Comparison of ENCODE assay signal across 1 cellular context in the genomic region with DNA sequence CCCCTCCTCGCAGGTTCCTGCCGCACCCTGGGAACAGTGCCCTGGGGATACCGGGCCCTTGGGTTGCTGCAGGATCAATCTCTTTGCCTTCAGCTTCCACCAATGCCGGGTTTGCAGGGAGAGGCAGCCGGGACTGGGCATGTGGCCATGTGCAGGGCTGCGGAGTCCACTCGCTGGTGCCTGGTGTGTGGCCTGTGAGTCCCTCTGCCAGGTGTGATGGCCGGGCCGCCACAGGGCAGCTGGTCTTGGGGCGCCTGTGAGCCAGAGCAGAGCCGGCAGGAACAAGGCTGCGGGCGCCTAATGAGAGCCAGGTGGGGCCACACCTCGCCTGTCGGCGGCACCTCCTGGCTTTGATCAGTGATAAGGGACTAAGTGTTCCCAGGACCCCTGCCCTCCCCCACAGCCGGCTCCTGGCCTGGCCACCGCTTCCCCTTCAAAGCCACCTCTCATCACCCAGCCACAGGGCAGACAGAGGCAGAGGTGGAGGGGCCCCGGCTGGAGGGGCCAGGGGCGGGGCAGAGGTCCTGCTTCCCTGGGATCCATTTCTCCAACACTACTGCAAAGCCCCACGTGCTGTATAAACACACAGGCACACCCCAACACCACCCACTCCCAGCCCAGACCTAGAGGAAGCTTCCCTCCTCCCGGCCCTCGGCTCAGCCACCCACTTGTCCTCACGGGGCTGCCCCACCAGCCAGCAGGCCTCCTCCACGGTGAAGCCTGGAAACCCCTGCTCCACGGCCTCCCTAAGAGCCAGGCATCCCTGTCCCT.
A peak's percentile ranks its signal among the peaks of the same experiment; 100 is the strongest.
TF ChIP-seq lines count a peak whose summit lies in the region.

No MANE protein-coding gene starts in this region.

TF ChIP-seq in SK-N-SH, 30 proteins besides CTCF, POLR2A, EP300 and RAD21 (continued from another document):
- TF ChIP-seq, protein P1, sequence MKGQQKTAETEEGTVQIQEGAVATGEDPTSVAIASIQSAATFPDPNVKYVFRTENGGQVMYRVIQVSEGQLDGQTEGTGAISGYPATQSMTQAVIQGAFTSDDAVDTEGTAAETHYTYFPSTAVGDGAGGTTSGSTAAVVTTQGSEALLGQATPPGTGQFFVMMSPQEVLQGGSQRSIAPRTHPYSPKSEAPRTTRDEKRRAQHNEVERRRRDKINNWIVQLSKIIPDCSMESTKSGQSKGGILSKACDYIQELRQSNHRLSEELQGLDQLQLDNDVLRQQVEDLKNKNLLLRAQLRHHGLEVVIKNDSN (IDR thresholded peaks at IDR 0.05; ENCODE audit: borderline replicate concordance, low read depth): no peak
- TF ChIP-seq FOXJ3 (CRISPR knock-in tag; IDR thresholded peaks at IDR 0.05): peak; percentile 41; the same call in 1 of the 2 replicates
- TF ChIP-seq GATA2 (CRISPR knock-in tag; IDR thresholded peaks at IDR 0.05): peak; percentile 90
- peak; percentile 73 for TF ChIP-seq RCOR1 (IDR thresholded peaks at IDR 0.05; ENCODE audit: low read length)
- TF ChIP-seq, protein P2, sequence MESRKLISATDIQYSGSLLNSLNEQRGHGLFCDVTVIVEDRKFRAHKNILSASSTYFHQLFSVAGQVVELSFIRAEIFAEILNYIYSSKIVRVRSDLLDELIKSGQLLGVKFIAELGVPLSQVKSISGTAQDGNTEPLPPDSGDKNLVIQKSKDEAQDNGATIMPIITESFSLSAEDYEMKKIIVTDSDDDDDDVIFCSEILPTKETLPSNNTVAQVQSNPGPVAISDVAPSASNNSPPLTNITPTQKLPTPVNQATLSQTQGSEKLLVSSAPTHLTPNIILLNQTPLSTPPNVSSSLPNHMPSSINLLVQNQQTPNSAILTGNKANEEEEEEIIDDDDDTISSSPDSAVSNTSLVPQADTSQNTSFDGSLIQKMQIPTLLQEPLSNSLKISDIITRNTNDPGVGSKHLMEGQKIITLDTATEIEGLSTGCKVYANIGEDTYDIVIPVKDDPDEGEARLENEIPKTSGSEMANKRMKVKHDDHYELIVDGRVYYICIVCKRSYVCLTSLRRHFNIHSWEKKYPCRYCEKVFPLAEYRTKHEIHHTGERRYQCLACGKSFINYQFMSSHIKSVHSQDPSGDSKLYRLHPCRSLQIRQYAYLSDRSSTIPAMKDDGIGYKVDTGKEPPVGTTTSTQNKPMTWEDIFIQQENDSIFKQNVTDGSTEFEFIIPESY (IDR thresholded peaks at IDR 0.05; ENCODE audit: borderline replicate concordance, low read depth): no peak
- TF ChIP-seq ELF1 (IDR thresholded peaks at IDR 0.05): no peak
- no peak for TF ChIP-seq MEF2A (IDR thresholded peaks at IDR 0.05; ENCODE audit: borderline replicate concordance, low read depth)
- TF ChIP-seq POLR2AphosphoS5 (IDR thresholded peaks at IDR 0.05; ENCODE audit: low read depth, low read length): no peak
- TF ChIP-seq MXI1 (IDR thresholded peaks at IDR 0.05; ENCODE audit: low read depth, low read length): peak; percentile 54; the same call in 1 of the 2 replicates
- TF ChIP-seq, protein P3, sequence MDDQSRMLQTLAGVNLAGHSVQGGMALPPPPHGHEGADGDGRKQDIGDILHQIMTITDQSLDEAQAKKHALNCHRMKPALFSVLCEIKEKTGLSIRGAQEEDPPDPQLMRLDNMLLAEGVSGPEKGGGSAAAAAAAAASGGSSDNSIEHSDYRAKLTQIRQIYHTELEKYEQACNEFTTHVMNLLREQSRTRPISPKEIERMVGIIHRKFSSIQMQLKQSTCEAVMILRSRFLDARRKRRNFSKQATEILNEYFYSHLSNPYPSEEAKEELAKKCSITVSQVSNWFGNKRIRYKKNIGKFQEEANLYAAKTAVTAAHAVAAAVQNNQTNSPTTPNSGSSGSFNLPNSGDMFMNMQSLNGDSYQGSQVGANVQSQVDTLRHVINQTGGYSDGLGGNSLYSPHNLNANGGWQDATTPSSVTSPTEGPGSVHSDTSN (IDR thresholded peaks at IDR 0.05): no peak
- TF ChIP-seq, protein P4, sequence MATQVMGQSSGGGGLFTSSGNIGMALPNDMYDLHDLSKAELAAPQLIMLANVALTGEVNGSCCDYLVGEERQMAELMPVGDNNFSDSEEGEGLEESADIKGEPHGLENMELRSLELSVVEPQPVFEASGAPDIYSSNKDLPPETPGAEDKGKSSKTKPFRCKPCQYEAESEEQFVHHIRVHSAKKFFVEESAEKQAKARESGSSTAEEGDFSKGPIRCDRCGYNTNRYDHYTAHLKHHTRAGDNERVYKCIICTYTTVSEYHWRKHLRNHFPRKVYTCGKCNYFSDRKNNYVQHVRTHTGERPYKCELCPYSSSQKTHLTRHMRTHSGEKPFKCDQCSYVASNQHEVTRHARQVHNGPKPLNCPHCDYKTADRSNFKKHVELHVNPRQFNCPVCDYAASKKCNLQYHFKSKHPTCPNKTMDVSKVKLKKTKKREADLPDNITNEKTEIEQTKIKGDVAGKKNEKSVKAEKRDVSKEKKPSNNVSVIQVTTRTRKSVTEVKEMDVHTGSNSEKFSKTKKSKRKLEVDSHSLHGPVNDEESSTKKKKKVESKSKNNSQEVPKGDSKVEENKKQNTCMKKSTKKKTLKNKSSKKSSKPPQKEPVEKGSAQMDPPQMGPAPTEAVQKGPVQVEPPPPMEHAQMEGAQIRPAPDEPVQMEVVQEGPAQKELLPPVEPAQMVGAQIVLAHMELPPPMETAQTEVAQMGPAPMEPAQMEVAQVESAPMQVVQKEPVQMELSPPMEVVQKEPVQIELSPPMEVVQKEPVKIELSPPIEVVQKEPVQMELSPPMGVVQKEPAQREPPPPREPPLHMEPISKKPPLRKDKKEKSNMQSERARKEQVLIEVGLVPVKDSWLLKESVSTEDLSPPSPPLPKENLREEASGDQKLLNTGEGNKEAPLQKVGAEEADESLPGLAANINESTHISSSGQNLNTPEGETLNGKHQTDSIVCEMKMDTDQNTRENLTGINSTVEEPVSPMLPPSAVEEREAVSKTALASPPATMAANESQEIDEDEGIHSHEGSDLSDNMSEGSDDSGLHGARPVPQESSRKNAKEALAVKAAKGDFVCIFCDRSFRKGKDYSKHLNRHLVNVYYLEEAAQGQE (IDR thresholded peaks at IDR 0.05; ENCODE audit: low read depth, low read length): no peak
- TF ChIP-seq CHD2 (IDR thresholded peaks at IDR 0.05; ENCODE audit: low read length, partially characterized antibody): peak; percentile 61
- no peak for TF ChIP-seq EZH2phosphoT487 (IDR thresholded peaks at IDR 0.05; ENCODE audit: borderline replicate concordance, low read depth)
- TF ChIP-seq TAF1 (IDR thresholded peaks at IDR 0.05; ENCODE audit: borderline replicate concordance, low read depth, low read length): no peak
- TF ChIP-seq TCF12 (IDR thresholded peaks at IDR 0.05): no peak
- no peak for TF ChIP-seq NRF1 (IDR thresholded peaks at IDR 0.05; ENCODE audit: low read depth, low read length)
- TF ChIP-seq, protein P5, sequence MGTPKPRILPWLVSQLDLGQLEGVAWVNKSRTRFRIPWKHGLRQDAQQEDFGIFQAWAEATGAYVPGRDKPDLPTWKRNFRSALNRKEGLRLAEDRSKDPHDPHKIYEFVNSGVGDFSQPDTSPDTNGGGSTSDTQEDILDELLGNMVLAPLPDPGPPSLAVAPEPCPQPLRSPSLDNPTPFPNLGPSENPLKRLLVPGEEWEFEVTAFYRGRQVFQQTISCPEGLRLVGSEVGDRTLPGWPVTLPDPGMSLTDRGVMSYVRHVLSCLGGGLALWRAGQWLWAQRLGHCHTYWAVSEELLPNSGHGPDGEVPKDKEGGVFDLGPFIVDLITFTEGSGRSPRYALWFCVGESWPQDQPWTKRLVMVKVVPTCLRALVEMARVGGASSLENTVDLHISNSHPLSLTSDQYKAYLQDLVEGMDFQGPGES (IDR thresholded peaks at IDR 0.05; ENCODE audit: low read depth, low read length): no peak
